6 cellular contexts compared by ENCODE assay signal in the genomic region with DNA sequence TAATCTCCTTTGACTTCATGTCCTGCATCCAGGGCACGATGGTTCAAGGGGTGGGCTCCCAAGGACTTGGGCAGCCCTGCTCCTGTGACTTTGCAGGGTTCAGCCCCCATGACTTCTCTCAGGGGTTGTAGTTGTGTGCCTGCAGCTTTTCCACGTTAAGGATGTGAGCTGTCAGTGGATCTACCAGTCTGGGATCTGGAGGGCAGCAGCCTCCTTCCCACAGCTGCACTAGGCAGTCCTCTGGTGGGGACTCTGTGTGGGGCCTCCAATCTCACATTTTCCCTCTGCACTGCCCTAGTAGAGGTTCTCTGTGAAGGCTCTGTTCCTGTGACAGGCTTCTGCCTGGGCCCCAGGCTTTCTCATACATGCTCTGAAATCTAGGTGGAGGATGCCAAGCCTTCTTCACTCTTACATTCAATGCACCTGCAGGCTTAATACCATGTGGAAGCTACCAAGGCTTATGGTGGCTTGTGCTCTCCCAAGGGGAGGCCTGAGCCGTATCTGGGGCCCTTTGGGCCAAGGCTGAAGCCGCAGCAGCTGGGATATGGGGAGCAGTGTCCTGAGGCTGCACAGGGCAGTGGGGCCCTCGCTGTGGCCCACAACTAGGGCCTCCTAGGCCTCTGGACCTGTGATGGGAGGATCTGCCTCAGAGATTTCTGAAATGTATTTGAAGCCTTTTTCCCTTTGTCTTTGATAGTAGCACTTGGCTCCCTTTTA. TPM values are rescaled to one million over a fixed set of nuclear protein-coding genes. Genes with fewer than 3 reads are reported as not detected.
"Had no signal": no experiment of that assay in that cellular context is flagged by ENCODE, and none has a peak within 500 bp of the region (broad histone marks: within the 10 kb centered on the region; RNA-seq: fewer than 3 reads in every experiment).

No MANE protein-coding gene starts in this region.

- H3K4me3 Mint-ChIP-seq: GM23338, H9 had no signal

- ATAC-seq: GM23338 had no signal

- DNase-seq: H9, HCEC 1CT, IMR-90 had no signal

- H3K9me3 Mint-ChIP-seq: GM23338 had no signal

- H3K4me3 ChIP-seq: GM23338 had no signal

- H3K4me1 Mint-ChIP-seq: GM23338, H9 had no signal

- H3K27ac Mint-ChIP-seq: GM23338, H9 had no signal

RNA-seq across cellular contexts. Expression of a gene that starts 39.3 kb away (rescaled TPM):
- total RNA-seq: GM23338, H1, H9, HT-29, IMR-90 had no signal

RNA-seq across cellular contexts. Expression of a gene that starts 47.3 kb away (rescaled TPM):
- total RNA-seq: H1, H9, HT-29, IMR-90 had no signal
